1 cellular context compared by ENCODE assay signal in the genomic region with DNA sequence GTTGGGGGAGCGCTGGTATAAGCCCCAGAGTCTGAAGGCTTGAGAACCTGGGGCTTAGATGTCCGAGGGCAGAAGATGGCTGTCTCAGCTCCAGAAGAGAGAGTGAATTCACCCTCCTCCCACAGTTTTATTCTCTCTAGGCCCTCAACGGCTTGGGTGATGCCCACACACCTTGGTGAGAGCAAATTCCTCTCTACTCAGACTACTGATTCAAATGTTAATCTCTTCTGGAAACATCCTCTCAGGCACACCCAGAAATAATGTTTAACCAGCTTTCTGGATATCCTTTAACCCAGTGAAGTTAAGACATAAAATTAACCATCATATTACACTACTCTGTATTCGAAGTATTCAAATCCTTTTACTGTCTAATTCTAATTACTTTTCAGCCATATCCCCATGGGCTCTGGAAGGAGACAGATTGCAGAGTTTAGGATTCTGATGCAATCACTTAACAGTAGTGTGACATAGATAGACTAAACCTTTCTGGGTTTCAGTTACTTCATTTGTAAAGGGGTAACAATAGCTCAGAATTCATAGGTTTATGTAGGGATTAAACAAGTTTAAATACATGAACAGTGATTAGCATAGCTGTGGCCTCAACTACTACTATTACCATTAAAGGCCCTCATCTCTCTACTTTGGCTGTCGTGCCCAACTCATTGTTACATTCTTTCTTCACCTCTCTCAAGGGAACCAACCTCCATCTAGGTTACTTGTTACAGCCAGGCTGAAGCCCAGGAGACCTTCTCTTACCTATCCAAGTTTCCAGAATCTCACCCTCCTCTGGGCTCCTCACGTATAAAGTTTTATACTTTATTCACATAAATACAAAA.
TF ChIP-seq lines count a peak whose summit lies in the region.

No MANE protein-coding gene starts in this region.

TF ChIP-seq in GM23338, 12 proteins besides CTCF, POLR2A, EP300 and RAD21 (continued from another document):
- TF ChIP-seq, protein P1, sequence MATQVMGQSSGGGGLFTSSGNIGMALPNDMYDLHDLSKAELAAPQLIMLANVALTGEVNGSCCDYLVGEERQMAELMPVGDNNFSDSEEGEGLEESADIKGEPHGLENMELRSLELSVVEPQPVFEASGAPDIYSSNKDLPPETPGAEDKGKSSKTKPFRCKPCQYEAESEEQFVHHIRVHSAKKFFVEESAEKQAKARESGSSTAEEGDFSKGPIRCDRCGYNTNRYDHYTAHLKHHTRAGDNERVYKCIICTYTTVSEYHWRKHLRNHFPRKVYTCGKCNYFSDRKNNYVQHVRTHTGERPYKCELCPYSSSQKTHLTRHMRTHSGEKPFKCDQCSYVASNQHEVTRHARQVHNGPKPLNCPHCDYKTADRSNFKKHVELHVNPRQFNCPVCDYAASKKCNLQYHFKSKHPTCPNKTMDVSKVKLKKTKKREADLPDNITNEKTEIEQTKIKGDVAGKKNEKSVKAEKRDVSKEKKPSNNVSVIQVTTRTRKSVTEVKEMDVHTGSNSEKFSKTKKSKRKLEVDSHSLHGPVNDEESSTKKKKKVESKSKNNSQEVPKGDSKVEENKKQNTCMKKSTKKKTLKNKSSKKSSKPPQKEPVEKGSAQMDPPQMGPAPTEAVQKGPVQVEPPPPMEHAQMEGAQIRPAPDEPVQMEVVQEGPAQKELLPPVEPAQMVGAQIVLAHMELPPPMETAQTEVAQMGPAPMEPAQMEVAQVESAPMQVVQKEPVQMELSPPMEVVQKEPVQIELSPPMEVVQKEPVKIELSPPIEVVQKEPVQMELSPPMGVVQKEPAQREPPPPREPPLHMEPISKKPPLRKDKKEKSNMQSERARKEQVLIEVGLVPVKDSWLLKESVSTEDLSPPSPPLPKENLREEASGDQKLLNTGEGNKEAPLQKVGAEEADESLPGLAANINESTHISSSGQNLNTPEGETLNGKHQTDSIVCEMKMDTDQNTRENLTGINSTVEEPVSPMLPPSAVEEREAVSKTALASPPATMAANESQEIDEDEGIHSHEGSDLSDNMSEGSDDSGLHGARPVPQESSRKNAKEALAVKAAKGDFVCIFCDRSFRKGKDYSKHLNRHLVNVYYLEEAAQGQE (IDR thresholded peaks at IDR 0.05; ENCODE audit: unreplicated experiment) = no peak
- TF ChIP-seq ZNF114 (CRISPR knock-in tag; IDR thresholded peaks at IDR 0.05) = no peak
- TF ChIP-seq, protein P2, sequence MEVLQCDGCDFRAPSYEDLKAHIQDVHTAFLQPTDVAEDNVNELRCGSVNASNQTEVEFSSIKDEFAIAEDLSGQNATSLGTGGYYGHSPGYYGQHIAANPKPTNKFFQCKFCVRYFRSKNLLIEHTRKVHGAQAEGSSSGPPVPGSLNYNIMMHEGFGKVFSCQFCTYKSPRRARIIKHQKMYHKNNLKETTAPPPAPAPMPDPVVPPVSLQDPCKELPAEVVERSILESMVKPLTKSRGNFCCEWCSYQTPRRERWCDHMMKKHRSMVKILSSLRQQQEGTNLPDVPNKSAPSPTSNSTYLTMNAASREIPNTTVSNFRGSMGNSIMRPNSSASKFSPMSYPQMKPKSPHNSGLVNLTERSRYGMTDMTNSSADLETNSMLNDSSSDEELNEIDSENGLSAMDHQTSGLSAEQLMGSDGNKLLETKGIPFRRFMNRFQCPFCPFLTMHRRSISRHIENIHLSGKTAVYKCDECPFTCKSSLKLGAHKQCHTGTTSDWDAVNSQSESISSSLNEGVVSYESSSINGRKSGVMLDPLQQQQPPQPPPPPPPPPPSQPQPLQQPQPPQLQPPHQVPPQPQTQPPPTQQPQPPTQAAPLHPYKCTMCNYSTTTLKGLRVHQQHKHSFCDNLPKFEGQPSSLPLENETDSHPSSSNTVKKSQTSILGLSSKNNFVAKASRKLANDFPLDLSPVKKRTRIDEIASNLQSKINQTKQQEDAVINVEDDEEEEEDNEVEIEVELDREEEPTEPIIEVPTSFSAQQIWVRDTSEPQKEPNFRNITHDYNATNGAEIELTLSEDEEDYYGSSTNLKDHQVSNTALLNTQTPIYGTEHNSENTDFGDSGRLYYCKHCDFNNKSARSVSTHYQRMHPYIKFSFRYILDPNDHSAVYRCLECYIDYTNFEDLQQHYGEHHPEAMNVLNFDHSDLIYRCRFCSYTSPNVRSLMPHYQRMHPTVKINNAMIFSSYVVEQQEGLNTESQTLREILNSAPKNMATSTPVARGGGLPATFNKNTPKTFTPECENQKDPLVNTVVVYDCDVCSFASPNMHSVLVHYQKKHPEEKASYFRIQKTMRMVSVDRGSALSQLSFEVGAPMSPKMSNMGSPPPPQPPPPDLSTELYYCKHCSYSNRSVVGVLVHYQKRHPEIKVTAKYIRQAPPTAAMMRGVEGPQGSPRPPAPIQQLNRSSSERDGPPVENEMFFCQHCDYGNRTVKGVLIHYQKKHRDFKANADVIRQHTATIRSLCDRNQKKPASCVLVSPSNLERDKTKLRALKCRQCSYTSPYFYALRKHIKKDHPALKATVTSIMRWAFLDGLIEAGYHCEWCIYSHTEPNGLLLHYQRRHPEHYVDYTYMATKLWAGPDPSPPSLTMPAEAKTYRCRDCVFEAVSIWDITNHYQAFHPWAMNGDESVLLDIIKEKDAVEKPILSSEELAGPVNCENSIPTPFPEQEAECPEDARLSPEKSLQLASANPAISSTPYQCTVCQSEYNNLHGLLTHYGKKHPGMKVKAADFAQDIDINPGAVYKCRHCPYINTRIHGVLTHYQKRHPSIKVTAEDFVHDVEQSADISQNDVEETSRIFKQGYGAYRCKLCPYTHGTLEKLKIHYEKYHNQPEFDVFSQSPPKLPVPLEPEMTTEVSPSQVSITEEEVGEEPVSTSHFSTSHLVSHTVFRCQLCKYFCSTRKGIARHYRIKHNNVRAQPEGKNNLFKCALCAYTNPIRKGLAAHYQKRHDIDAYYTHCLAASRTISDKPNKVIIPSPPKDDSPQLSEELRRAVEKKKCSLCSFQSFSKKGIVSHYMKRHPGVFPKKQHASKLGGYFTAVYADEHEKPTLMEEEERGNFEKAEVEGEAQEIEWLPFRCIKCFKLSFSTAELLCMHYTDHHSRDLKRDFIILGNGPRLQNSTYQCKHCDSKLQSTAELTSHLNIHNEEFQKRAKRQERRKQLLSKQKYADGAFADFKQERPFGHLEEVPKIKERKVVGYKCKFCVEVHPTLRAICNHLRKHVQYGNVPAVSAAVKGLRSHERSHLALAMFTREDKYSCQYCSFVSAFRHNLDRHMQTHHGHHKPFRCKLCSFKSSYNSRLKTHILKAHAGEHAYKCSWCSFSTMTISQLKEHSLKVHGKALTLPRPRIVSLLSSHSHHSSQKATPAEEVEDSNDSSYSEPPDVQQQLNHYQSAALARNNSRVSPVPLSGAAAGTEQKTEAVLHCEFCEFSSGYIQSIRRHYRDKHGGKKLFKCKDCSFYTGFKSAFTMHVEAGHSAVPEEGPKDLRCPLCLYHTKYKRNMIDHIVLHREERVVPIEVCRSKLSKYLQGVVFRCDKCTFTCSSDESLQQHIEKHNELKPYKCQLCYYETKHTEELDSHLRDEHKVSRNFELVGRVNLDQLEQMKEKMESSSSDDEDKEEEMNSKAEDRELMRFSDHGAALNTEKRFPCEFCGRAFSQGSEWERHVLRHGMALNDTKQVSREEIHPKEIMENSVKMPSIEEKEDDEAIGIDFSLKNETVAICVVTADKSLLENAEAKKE (CRISPR knock-in tag; IDR thresholded peaks at IDR 0.05) = no peak
- no peak for TF ChIP-seq JUNB (IDR thresholded peaks at IDR 0.05; ENCODE audit: unreplicated experiment)
- no peak for TF ChIP-seq STAT1 (IDR thresholded peaks at IDR 0.05; ENCODE audit: unreplicated experiment)
- no peak for TF ChIP-seq EZH2phosphoT487 (IDR thresholded peaks at IDR 0.05; ENCODE audit: unreplicated experiment)
- TF ChIP-seq EZH2 (IDR thresholded peaks at IDR 0.05; ENCODE audit: low read depth, unreplicated experiment) = no peak
- no peak for TF ChIP-seq CREB1 (CRISPR knock-in tag; IDR thresholded peaks at IDR 0.05; ENCODE audit: low read depth)
- no peak for TF ChIP-seq ZNF331 (CRISPR knock-in tag; IDR thresholded peaks at IDR 0.05; ENCODE audit: low read depth)
- TF ChIP-seq, protein P3, sequence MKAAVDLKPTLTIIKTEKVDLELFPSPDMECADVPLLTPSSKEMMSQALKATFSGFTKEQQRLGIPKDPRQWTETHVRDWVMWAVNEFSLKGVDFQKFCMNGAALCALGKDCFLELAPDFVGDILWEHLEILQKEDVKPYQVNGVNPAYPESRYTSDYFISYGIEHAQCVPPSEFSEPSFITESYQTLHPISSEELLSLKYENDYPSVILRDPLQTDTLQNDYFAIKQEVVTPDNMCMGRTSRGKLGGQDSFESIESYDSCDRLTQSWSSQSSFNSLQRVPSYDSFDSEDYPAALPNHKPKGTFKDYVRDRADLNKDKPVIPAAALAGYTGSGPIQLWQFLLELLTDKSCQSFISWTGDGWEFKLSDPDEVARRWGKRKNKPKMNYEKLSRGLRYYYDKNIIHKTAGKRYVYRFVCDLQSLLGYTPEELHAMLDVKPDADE (IDR thresholded peaks at IDR 0.05) = no peak
- no peak for TF ChIP-seq POLR2AphosphoS5 (IDR thresholded peaks at IDR 0.05; ENCODE audit: low read depth)
